ENCODE assay signal across 8 cellular contexts in the genomic region with DNA sequence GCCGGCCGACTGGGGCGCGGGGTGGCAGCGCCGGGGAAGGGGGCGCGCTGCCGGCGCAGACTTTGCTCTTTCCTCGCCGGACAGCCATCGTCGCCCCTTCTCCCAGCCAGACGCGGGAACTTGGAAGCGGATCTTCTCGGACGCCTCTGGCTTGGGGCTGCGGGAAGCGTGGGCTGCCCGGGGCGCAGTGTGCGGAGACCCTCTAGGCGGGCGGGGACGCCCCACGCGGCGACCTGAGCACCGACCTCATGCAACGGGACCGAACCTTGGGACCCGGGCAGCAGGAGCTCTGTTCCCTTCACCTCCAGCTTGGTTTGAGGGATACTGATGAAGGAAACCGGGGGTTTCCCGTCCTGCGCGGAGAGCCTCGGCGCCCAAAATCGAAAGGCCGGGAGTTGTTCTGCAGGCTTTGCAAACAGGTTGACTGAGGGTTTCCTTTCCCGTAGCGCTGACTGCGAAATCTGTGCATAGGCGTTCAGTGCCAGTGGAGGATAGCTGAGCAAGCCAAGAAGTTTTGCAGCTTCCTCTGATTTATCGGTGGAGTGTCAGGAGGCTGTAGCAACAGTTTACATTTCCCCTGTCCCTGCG. TPM values are rescaled to one million over a fixed set of nuclear protein-coding genes. Genes with fewer than 3 reads are reported as not detected.
A peak's percentile ranks its signal among the peaks of the same experiment; 100 is the strongest.
DNase-seq lines count a peak whose midpoint lies in the region; TF ChIP-seq lines count a peak whose summit lies in the region.

No MANE protein-coding gene starts in this region.

- H3K27ac ChIP-seq in GM23248: no peak overlapping the region
- H3K27ac ChIP-seq in Peyer's patch: no peak overlapping the region
- H3K27ac ChIP-seq in right atrium auricular region: no peak overlapping the region

- WGBS in GM23248 (ENCODE audit: low coverage in 1 of 2, low lambda C conversion rate in 2 of 2, missing lambda C conversion rate in 2 of 2), 2 experiments: 3 to 4% methylated on average over 39 to 48 of the region's 48 CpGs

- H3K4me3 ChIP-seq in GM23248 (peak overlapping the region; percentile 26), Peyer's patch (peak overlapping the region in 3 of 4 donors; percentile 14 to 48 (median 23)), right atrium auricular region (peak overlapping the region; percentile 31 to 58), retinal pigment epithelial cell (ENCODE audit: low read length) (peak overlapping the region; percentile 50)

- H3K79me2 ChIP-seq in GM23248 (ENCODE audit: insufficient read depth): no peaks in the 10 kb centered on the region

- no peak for TF ChIP-seq POLR2A in Peyer's patch (IDR thresholded peaks at IDR 0.05)

- H3K9ac ChIP-seq in GM23248: no peak overlapping the region

- H3K4me1 ChIP-seq in GM23248 (ENCODE audit: insufficient read depth) (no peaks in the 10 kb centered on the region), Peyer's patch (no peaks in the 10 kb centered on the region), right atrium auricular region (peaks cover 0 to 24% of the 10 kb centered on the region in 2 donors)

- H4K20me1 ChIP-seq in GM23248 (ENCODE audit: insufficient read depth): no peaks in the 10 kb centered on the region

- in situ Hi-C loops in GM23248 (cut with MboI): no loop called here

- DNase-seq in GM23248 (peak; percentile 7), Peyer's patch (no peak), right atrium auricular region (ENCODE audit: low spot score) (no peak), retinal pigment epithelial cell (ENCODE audit: low read depth) (no peak), amniotic stem cell (lab: John Stamatoyannopoulos, UW) (no peak), NCI-H774 (lab: John Stamatoyannopoulos, UW) (no peak), A172 (ENCODE audit: low spot score) (no peak), activated T-cell treated with anti-CD3 and anti-CD28 coated beads for 4 hours (no peak)

- H3K36me3 ChIP-seq in GM23248 (ENCODE audit: low read depth) (no peaks in the 10 kb centered on the region), Peyer's patch (no peaks in the 10 kb centered on the region), right atrium auricular region (no peaks in the 10 kb centered on the region)

- no peaks in the 10 kb centered on the region for H3F3A ChIP-seq in GM23248 (ENCODE audit: insufficient read depth)

- H3K9me3 ChIP-seq in GM23248 (ENCODE audit: low read depth): no peaks in the 10 kb centered on the region
- no peaks in the 10 kb centered on the region for H3K9me3 ChIP-seq in Peyer's patch
- no peaks in the 10 kb centered on the region for H3K9me3 ChIP-seq in right atrium auricular region

- H3K4me2 ChIP-seq in GM23248 (ENCODE audit: unreplicated experiment): peak overlapping the region; percentile 57

- no peaks in the 10 kb centered on the region for H3K9me2 ChIP-seq in GM23248 (ENCODE audit: insufficient read depth)

- TF ChIP-seq CTCF in Peyer's patch (IDR thresholded peaks at IDR 0.05) (no peak), right atrium auricular region (IDR thresholded peaks at IDR 0.05) (no peak), retinal pigment epithelial cell (conservative IDR thresholded peaks at IDR 0.05; ENCODE audit: low read depth, low read length) (no peak)

- peak overlapping the region; percentile 45 for H2AFZ ChIP-seq in GM23248

- H3K27me3 ChIP-seq in GM23248 (replicated peaks; ENCODE audit: insufficient read depth) (peaks cover 44% of the 10 kb centered on the region), Peyer's patch (peaks cover 0 to 4% of the 10 kb centered on the region in 2 donors), right atrium auricular region (peaks cover 0 to 7% of the 10 kb centered on the region in 2 donors)

RNA-seq across cellular contexts. Expression of a gene that starts 0.5 kb away (rescaled TPM):
- total RNA-seq in GM23248 (2014; rRNA removed; shearing (Covaris generic)): not detected in 2 replicates
- polyA plus RNA-seq in GM23248 (2016; fragmentation: Nextera tagmentation; extraction: Ambion mirVana): 0.11 TPM in 1 of 2 replicates, not detected in the other
- total RNA-seq in Peyer's patch: under 1 TPM in 2 of 4 donors, not detected in 2; 0.80 to 0.83 TPM
- total RNA-seq in right atrium auricular region: under 1 TPM; 0.07 to 0.08 TPM
- 0.02 TPM in 1 of 2 replicates, not detected in the other for total RNA-seq in A172 (2014; rRNA removed; shearing (Covaris generic))
